17 cellular contexts compared by ENCODE assay signal in the genomic region with DNA sequence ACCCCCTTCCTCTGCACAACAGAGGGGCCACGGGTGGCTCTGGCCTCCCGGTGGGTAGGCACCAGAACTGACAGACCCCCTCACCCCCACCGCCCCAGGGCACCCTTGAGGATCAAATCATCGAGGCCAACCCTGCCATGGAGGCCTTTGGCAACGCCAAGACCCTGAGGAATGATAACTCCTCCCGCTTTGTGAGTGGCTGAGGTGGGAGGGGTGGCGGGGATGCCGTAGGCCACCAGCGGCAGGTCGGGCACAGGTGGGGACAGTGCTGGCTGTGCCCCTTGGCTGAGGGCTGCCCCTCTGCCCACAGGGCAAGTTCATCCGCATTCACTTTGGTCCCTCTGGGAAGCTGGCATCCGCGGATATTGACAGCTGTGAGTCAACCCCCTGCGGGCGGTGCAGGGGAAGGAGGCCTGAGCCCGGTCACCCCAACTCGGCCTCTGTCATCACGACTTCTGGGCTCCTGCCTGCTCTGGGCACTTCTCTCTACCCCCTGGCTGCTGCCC. TPM values are rescaled to one million over a fixed set of nuclear protein-coding genes. Genes with fewer than 3 reads are reported as not detected.
DNase-seq lines count a peak whose midpoint lies in the region; ATAC-seq and TF ChIP-seq lines count a peak whose summit lies in the region.
"Had no signal": no experiment of that assay in that cellular context is flagged by ENCODE, and none has a peak within 500 bp of the region (broad histone marks: within the 10 kb centered on the region; RNA-seq: fewer than 3 reads in every experiment).

No MANE protein-coding gene starts in this region.

- ATAC-seq in Right ventricle myocardium inferior (peak; percentile 13), mucosa of descending colon (no peak), HG03196 (IDR thresholded peaks at IDR 0.05; ENCODE audit: unreplicated experiment) (no peak), HG03378 (IDR thresholded peaks at IDR 0.05; ENCODE audit: unreplicated experiment) (no peak), HG03280 (IDR thresholded peaks at IDR 0.05; ENCODE audit: unreplicated experiment) (no peak)
- ATAC-seq: activated naive CD8-positive, alpha-beta T cell treated with anti-CD3 and anti-CD28 coated beads, Interleukin-2, amount 50 U/mL, for 24 hours had no signal

- intact Hi-C loops in Right ventricle myocardium inferior (cut with DNase I), result no loop called here
- intact Hi-C loops in cardiac septum (cut with DNase I), result no loop called here
- intact Hi-C loops in mucosa of descending colon (cut with DNase I, micrococcal nuclease), result no loop called here

- no peaks in the 10 kb centered on the region for H3K9me3 ChIP-seq in mucosa of descending colon
- H3K9me3 ChIP-seq: BLaER1 had no signal

- H3K36me3 ChIP-seq in mucosa of descending colon (ENCODE audit: low read depth), result no peaks in the 10 kb centered on the region
- H3K36me3 ChIP-seq: BLaER1 had no signal

- DNase-seq in Right ventricle myocardium inferior (ENCODE audit: missing footprints) (no peak), cardiac septum (ENCODE audit: low spot score) (no peak), dermis blood vessel endothelial cell (peak; percentile 39), mucosa of descending colon (peak in 2 of 3 donors; percentile 40 to 50)
- DNase-seq in activated effector memory CD4-positive, alpha-beta T cell treated with Interleukin-2 at 50 U/mL for 16 hours, result no peak
- DNase-seq: activated CD4-positive, alpha-beta T cell treated with anti-CD3 and anti-CD28 coated beads for 1 hour; activated naive CD8-positive, alpha-beta T cell treated with anti-CD3 and anti-CD28 coated beads, Interleukin-2, amount 50 U/mL, for 24 hours; DMS 273 treated with DMSO at 0.1 percent for 48 hours; dorsolateral prefrontal cortex; GM23248; KBM-7; NCI-H1105 had no signal

- peaks cover 18% of the 10 kb centered on the region for H3K4me1 ChIP-seq in mucosa of descending colon (ENCODE audit: low read depth)

- TF ChIP-seq CTCF in mucosa of descending colon (IDR thresholded peaks at IDR 0.05), result no peak

- H3K4me3 ChIP-seq in mucosa of descending colon, result no peak overlapping the region
- H3K4me3 ChIP-seq: BLaER1, dorsolateral prefrontal cortex, GM23248, SK-N-MC had no signal

RNA-seq across cellular contexts. Expression of gene MYH7B, which starts 29.1 kb away (rescaled TPM):
- total RNA-seq in Right ventricle myocardium inferior, result 230 TPM
- 238 TPM for total RNA-seq in cardiac septum
- under 0.01 and 0.17 TPM in 2 replicates for total RNA-seq in dermis blood vessel endothelial cell
- total RNA-seq in mucosa of descending colon, result 1 to 10 TPM in 1 of 3 donors, under 1 TPM in 2; 0.76 to 1.9 (median 0.99) TPM

RNA-seq across cellular contexts. Expression of gene GSS, which starts 29.2 kb away (rescaled TPM):
- total RNA-seq in Right ventricle myocardium inferior (17.6 TPM), cardiac septum (27.5 TPM), dermis blood vessel endothelial cell (73.7 and 88.7 TPM in 2 replicates), mucosa of descending colon (10 to 100 TPM; 45.2 to 97.3 (median 91.8) TPM)

Comparison
In these comparisons a context has a peak if more than half of its experiments do, and no peak if none do; other contexts are left out.
1. DNase-seq: peak in dermis blood vessel endothelial cell (single experiment) and mucosa of descending colon (2 of 3); none in Right ventricle myocardium inferior (single experiment), cardiac septum (single experiment) and activated effector memory CD4-positive, alpha-beta T cell treated with Interleukin-2 at 50 U/mL for 16 hours (single experiment).
2. RNA of gene MYH7B, which starts 29.1 kb away (total RNA-seq): 238 TPM in cardiac septum (single experiment) and 230 TPM in Right ventricle myocardium inferior (single experiment); 0.76 to 1.9 TPM in mucosa of descending colon and under 0.01 to 0.17 TPM in dermis blood vessel endothelial cell; every median in the first group is over 10 times any median in the second.